In genomic region chr2:74442483-74443297, GRCh38 we compare ENCODE assay signal across 6 cellular contexts. TPM values are rescaled to one million over a fixed set of nuclear protein-coding genes. Genes with fewer than 3 reads are reported as not detected.
DNase-seq lines count a peak whose midpoint lies in the region; ATAC-seq and TF ChIP-seq lines count a peak whose summit lies in the region.
"Not testable (repeated sequence)": the region's sequence is repeated elsewhere in the genome, so short reads cannot be mapped to it uniquely, and the experiment has no call there.

No MANE protein-coding gene starts in this region.

- not testable (repeated sequence) for H3K4me1 Mint-ChIP-seq in activated T-helper 17 cell treated with anti-CD3 and anti-CD28 coated beads, Interleukin-2, amount 50 U/mL, for 72 hours
- H3K4me1 Mint-ChIP-seq in endothelial cell (ENCODE audit: unreplicated experiment): peaks cover 35% of the 10 kb centered on the region

- not testable (repeated sequence) for H3K36me3 ChIP-seq in left lung, prostate gland, upper lobe of right lung

- intact Hi-C loops in left lung (cut with DNase I); prostate gland (cut with DNase I); upper lobe of right lung (cut with DNase I): not testable (repeated sequence)

- not testable (repeated sequence) for TF ChIP-seq POLR2A in prostate gland (IDR thresholded peaks at IDR 0.05)

- not testable (repeated sequence) for DNase-seq in LNCaP clone FGC (ENCODE audit: low read depth); endothelial cell (ENCODE audit: low spot score); left lung; prostate gland (ENCODE audit: low spot score)
- DNase-seq in upper lobe of right lung: peak; percentile 44

- TF ChIP-seq CTCF in LNCaP clone FGC (IDR thresholded peaks at IDR 0.05; ENCODE audit: control insufficient read depth, extremely low read depth, insufficient read depth); endothelial cell (IDR thresholded peaks at IDR 0.05; ENCODE audit: unreplicated experiment); left lung (IDR thresholded peaks at IDR 0.05); prostate gland (IDR thresholded peaks at IDR 0.05); upper lobe of right lung (IDR thresholded peaks at IDR 0.05): not testable (repeated sequence)

- not testable (repeated sequence) for H3K9me3 ChIP-seq in left lung, prostate gland, upper lobe of right lung

- H3K4me3 Mint-ChIP-seq in activated T-helper 17 cell treated with anti-CD3 and anti-CD28 coated beads, Interleukin-2, amount 50 U/mL, for 72 hours: peak overlapping the region; percentile 74
- peak overlapping the region; percentile 93 for H3K4me3 Mint-ChIP-seq in endothelial cell (ENCODE audit: unreplicated experiment)

- H3K36me3 Mint-ChIP-seq in activated T-helper 17 cell treated with anti-CD3 and anti-CD28 coated beads, Interleukin-2, amount 50 U/mL, for 72 hours (ENCODE audit: low read depth); endothelial cell (ENCODE audit: low read depth, unreplicated experiment): not testable (repeated sequence)

- H3K9me3 Mint-ChIP-seq in activated T-helper 17 cell treated with anti-CD3 and anti-CD28 coated beads, Interleukin-2, amount 50 U/mL, for 72 hours; endothelial cell (ENCODE audit: unreplicated experiment): not testable (repeated sequence)

- H3K27me3 ChIP-seq in left lung (peaks cover 5 to 61% of the 10 kb centered on the region in 2 donors), upper lobe of right lung (peaks cover 13% of the 10 kb centered on the region)
- not testable (repeated sequence) for H3K27me3 ChIP-seq in prostate gland (replicated peaks; ENCODE audit: insufficient read depth)

- H3K4me1 ChIP-seq in left lung: peaks cover 5 to 37% of the 10 kb centered on the region in 2 donors
- H3K4me1 ChIP-seq in prostate gland (replicated peaks): not testable (repeated sequence)
- peaks cover 26% of the 10 kb centered on the region for H3K4me1 ChIP-seq in upper lobe of right lung

- not testable (repeated sequence) for H3K27ac Mint-ChIP-seq in activated T-helper 17 cell treated with anti-CD3 and anti-CD28 coated beads, Interleukin-2, amount 50 U/mL, for 72 hours
- H3K27ac Mint-ChIP-seq in endothelial cell (ENCODE audit: unreplicated experiment): peak overlapping the region; percentile 61

- 87% methylated on average over 16 of the region's 16 CpGs for WGBS in prostate gland

- not testable (repeated sequence) for ATAC-seq in activated T-helper 17 cell treated with anti-CD3 and anti-CD28 coated beads, Interleukin-2, amount 50 U/mL, for 72 hours (replicated peaks); left lung; upper lobe of right lung

- H3K4me3 ChIP-seq in LNCaP clone FGC (ENCODE audit: low read depth, low read length): peak overlapping the region; percentile 67
- H3K4me3 ChIP-seq in left lung: peak overlapping the region in 1 of 2 donors; percentile 50
- H3K4me3 ChIP-seq in prostate gland: peak overlapping the region; percentile 38 to 46
- H3K4me3 ChIP-seq in upper lobe of right lung: peak overlapping the region; percentile 62

- H3K27ac ChIP-seq in left lung (peak overlapping the region; percentile 77 to 81), prostate gland (peak overlapping the region; percentile 90 to 91), upper lobe of right lung (peak overlapping the region; percentile 84)

- peaks cover 19% of the 10 kb centered on the region for H3K27me3 Mint-ChIP-seq in activated T-helper 17 cell treated with anti-CD3 and anti-CD28 coated beads, Interleukin-2, amount 50 U/mL, for 72 hours
- peaks cover 20% of the 10 kb centered on the region for H3K27me3 Mint-ChIP-seq in endothelial cell (ENCODE audit: unreplicated experiment)

RNA-seq across cellular contexts. Expression of gene RTKN, which starts 1.0 kb away (rescaled TPM):
- total RNA-seq in activated T-helper 17 cell treated with anti-CD3 and anti-CD28 coated beads, Interleukin-2, amount 50 U/mL, for 72 hours: 1 to 10 TPM; 1.2 to 3.1 TPM
- total RNA-seq in endothelial cell (ENCODE audit: unreplicated experiment) (65.4 TPM), left lung (10 to 100 TPM; 29.6 to 37.0 TPM), prostate gland (10 to 100 TPM; 24.5 to 26.0 TPM), upper lobe of right lung (32.3 TPM)

RNA-seq across cellular contexts. Expression of gene INO80B, which starts 12.2 kb away (rescaled TPM):
- 10 to 100 TPM; 27.8 to 37.9 TPM for total RNA-seq in activated T-helper 17 cell treated with anti-CD3 and anti-CD28 coated beads, Interleukin-2, amount 50 U/mL, for 72 hours
- total RNA-seq in endothelial cell (ENCODE audit: unreplicated experiment): 22.1 TPM
- total RNA-seq in left lung: 10 to 100 TPM; 23.8 to 27.1 TPM
- total RNA-seq in prostate gland: 10 to 100 TPM; 28.3 to 46.7 TPM
- total RNA-seq in upper lobe of right lung: 30.2 TPM

RNA-seq across cellular contexts. Expression of gene WBP1, which starts 15.5 kb away (rescaled TPM):
- 10 to 100 TPM; 34.1 to 48.5 TPM for total RNA-seq in activated T-helper 17 cell treated with anti-CD3 and anti-CD28 coated beads, Interleukin-2, amount 50 U/mL, for 72 hours
- total RNA-seq in endothelial cell (ENCODE audit: unreplicated experiment) (76.8 TPM), left lung (10 to 100 TPM; 38.7 to 71.7 TPM), prostate gland (100 to 1,000 TPM in 1 of 2 donors, 10 to 100 TPM in 1; 73.3 to 158 TPM), upper lobe of right lung (57.5 TPM)

RNA-seq across cellular contexts. Expression of gene WDR54, which starts 21.2 kb away (rescaled TPM):
- 100 to 1,000 TPM in 1 of 2 donors, 10 to 100 TPM in 1; 85.8 to 194 TPM for total RNA-seq in activated T-helper 17 cell treated with anti-CD3 and anti-CD28 coated beads, Interleukin-2, amount 50 U/mL, for 72 hours
- total RNA-seq in endothelial cell (ENCODE audit: unreplicated experiment) (34.1 TPM), left lung (10 to 100 TPM in 1 of 2 donors, 1 to 10 TPM in 1; 9.2 to 17.7 TPM), prostate gland (10 to 100 TPM; 11.4 to 19.4 TPM), upper lobe of right lung (8.4 TPM)

RNA-seq across cellular contexts. Expression of gene C2orf81, which starts 21.3 kb away (rescaled TPM):
- 1 to 10 TPM; 2.3 to 9.7 TPM for total RNA-seq in activated T-helper 17 cell treated with anti-CD3 and anti-CD28 coated beads, Interleukin-2, amount 50 U/mL, for 72 hours
- total RNA-seq in endothelial cell (ENCODE audit: unreplicated experiment) (5.0 TPM), left lung (1 to 10 TPM; 2.8 to 3.4 TPM), prostate gland (1 to 10 TPM; 6.1 to 6.8 TPM), upper lobe of right lung (2.1 TPM)
